In genomic region chr20:23241416-23241815, GRCh38 we compare ENCODE assay signal across 17 cellular contexts.
DNase-seq lines count a peak whose midpoint lies in the region; ATAC-seq and TF ChIP-seq lines count a peak whose summit lies in the region.
"Had no signal": no experiment of that assay in that cellular context is flagged by ENCODE, and none has a peak within 500 bp of the region (broad histone marks: within the 10 kb centered on the region; RNA-seq: fewer than 3 reads in every experiment).

No MANE protein-coding gene starts in this region.

- H3K27ac Mint-ChIP-seq in osteocyte (ENCODE audit: unreplicated experiment) = no peak overlapping the region
- H3K27ac Mint-ChIP-seq: CD14-positive monocyte; CD4-positive, alpha-beta memory T cell; H9 had no signal

- H3K36me3 Mint-ChIP-seq in osteocyte (ENCODE audit: unreplicated experiment) = peaks cover 3% of the 10 kb centered on the region
- H3K36me3 Mint-ChIP-seq: CD4-positive, alpha-beta memory T cell had no signal

- DNase-seq in activated CD8-positive, alpha-beta memory T cell treated with anti-CD3 and anti-CD28 coated beads for 24 hours = peak; percentile 21
- no peak for DNase-seq in activated CD8-positive, alpha-beta memory T cell treated with anti-CD3 and anti-CD28 coated beads, Interleukin-2, amount 50 U/mL, for 4 hours
- DNase-seq in SJCRH30 (no peak), esophagus muscularis mucosa (ENCODE audit: extremely low spot score) (peak; percentile 60), osteocyte (ENCODE audit: extremely low spot score, unreplicated experiment) (peak; percentile 69), NCI-H2227 treated with DMSO at 0.1 percent for 48 hours (lab: John Stamatoyannopoulos, UW) (no peak)
- DNase-seq in stimulated activated CD4-positive, alpha-beta T cell treated with anti-CD3 and anti-CD28 coated beads, Interleukin-4, amount 100 ng/mL, for 1 hour = no peak
- DNase-seq: AML-193; Calu3; CD4-positive, alpha-beta memory T cell; H9 had no signal

- H3K27ac ChIP-seq in SJCRH30 (peak overlapping the region; percentile 87), esophagus muscularis mucosa (replicated peaks in 1 of 4) (no peak overlapping the region)
- H3K27ac ChIP-seq: 22Rv1, A549, HL-60 had no signal

- WGBS in esophagus muscularis mucosa = 86% methylated on average over 3 of the region's 3 CpGs

- H3K4me3 ChIP-seq in SJCRH30 (no peak overlapping the region), esophagus muscularis mucosa (no peak overlapping the region)
- H3K4me3 ChIP-seq: A549, GM12878 had no signal

- H3K36me3 ChIP-seq in SJCRH30 (no peaks in the 10 kb centered on the region), esophagus muscularis mucosa (no peaks in the 10 kb centered on the region)

- H3K27me3 ChIP-seq in SJCRH30 (no peaks in the 10 kb centered on the region), esophagus muscularis mucosa (peaks cover 0 to 8% (median 0%) of the 10 kb centered on the region in 4 donors)

- peaks cover 14% of the 10 kb centered on the region for H3K9me3 Mint-ChIP-seq in osteocyte (ENCODE audit: unreplicated experiment)

- H3K4me3 Mint-ChIP-seq in osteocyte (ENCODE audit: unreplicated experiment) = no peak overlapping the region
- H3K4me3 Mint-ChIP-seq: CD4-positive, alpha-beta memory T cell; H9 had no signal

- no peak for ATAC-seq in GM18861 (IDR thresholded peaks at IDR 0.05; ENCODE audit: unreplicated experiment)
- ATAC-seq: A549, GM12878 had no signal

- intact Hi-C loops in esophagus muscularis mucosa (cut with DNase I) = no loop called here

- H3K27me3 Mint-ChIP-seq in osteocyte (ENCODE audit: unreplicated experiment) = peaks cover 29% of the 10 kb centered on the region

- TF ChIP-seq POLR2A in esophagus muscularis mucosa (IDR thresholded peaks at IDR 0.05; ENCODE audit: low read depth) = no peak

- H3K4me1 ChIP-seq in SJCRH30 (peaks cover 30% of the 10 kb centered on the region), esophagus muscularis mucosa (peaks cover 6 to 14% (median 13%) of the 10 kb centered on the region in 4 donors)
- H3K4me1 ChIP-seq: A549 had no signal

- TF ChIP-seq EP300 in esophagus muscularis mucosa (IDR thresholded peaks at IDR 0.05) = no peak

- H3K9me3 ChIP-seq in SJCRH30 (replicated peaks) (no peaks in the 10 kb centered on the region), esophagus muscularis mucosa (peaks cover 0 to 10% (median 3%) of the 10 kb centered on the region in 4 donors)

- peaks cover 5% of the 10 kb centered on the region for H3K4me1 Mint-ChIP-seq in osteocyte (ENCODE audit: unreplicated experiment)
- H3K4me1 Mint-ChIP-seq: CD4-positive, alpha-beta memory T cell; H9 had no signal

- TF ChIP-seq CTCF in esophagus muscularis mucosa (IDR thresholded peaks at IDR 0.05) (no peak), osteocyte (IDR thresholded peaks at IDR 0.05) (no peak)

Comparison
In these comparisons a context has a peak if more than half of its experiments do, and no peak if none do; other contexts are left out.
1. DNase-seq: peak in activated CD8-positive, alpha-beta memory T cell treated with anti-CD3 and anti-CD28 coated beads for 24 hours (single experiment), esophagus muscularis mucosa (single experiment) and osteocyte (single experiment); none in activated CD8-positive, alpha-beta memory T cell treated with anti-CD3 and anti-CD28 coated beads, Interleukin-2, amount 50 U/mL, for 4 hours (single experiment), SJCRH30 (0 of 2), NCI-H2227 treated with DMSO at 0.1 percent for 48 hours (single experiment) and stimulated activated CD4-positive, alpha-beta T cell treated with anti-CD3 and anti-CD28 coated beads, Interleukin-4, amount 100 ng/mL, for 1 hour (single experiment).